22 cellular contexts compared by ENCODE assay signal in the genomic region with DNA sequence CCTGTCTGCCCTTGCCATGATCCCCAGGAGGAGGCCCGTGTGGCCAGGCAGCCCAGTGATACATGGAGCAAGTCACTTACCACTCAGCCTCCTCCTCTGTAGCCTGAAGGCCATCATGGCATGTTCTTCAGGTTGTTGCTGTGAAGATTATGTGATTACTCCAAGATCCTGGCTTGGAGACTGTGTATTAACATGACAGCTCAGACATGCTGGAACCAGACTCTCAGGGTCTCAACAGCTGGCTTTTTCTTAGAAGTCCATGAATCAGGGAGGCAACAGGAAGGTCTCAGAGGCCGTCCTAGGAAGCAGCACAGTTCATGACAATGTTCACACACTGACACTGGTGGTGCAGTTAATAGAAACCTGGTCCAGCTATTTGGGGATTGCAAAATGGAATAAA.
"Had no signal": no experiment of that assay in that cellular context is flagged by ENCODE, and none has a peak within 500 bp of the region (broad histone marks: within the 10 kb centered on the region; RNA-seq: fewer than 3 reads in every experiment).

No MANE protein-coding gene starts in this region.

- H3K36me3 ChIP-seq: gastrocnemius medialis, heart right ventricle, left ventricle myocardium inferior, lower lobe of right lung, neural progenitor cell, ovary, right atrium auricular region, sigmoid colon, thoracic aorta, transverse colon had no signal

- H3K4me1 ChIP-seq: gastrocnemius medialis, heart right ventricle, left ventricle myocardium inferior, neural progenitor cell, right atrium auricular region had no signal

- H3K27ac ChIP-seq: coronary artery, gastrocnemius medialis, heart right ventricle, left ventricle myocardium inferior, lower lobe of right lung, neural progenitor cell, ovary, right atrium auricular region, thoracic aorta, transverse colon had no signal

- H3K9ac ChIP-seq: neural progenitor cell had no signal

- FAIRE-seq: endothelial cell of umbilical vein, keratinocyte had no signal

- DNase-seq: effector CD4-positive, alpha-beta T cell; endodermal cell; gastrocnemius medialis; heart right ventricle; hypothalamus; left cardiac atrium; left ventricle myocardium inferior; lower lobe of right lung; midbrain; nucleus accumbens; ovary; sigmoid colon; stimulated activated CD4-positive, alpha-beta T cell treated with anti-CD3 and anti-CD28 coated beads, Interleukin-4, amount 100 ng/mL, for 24 hours; transverse colon had no signal

- H3K9me3 ChIP-seq: gastrocnemius medialis, heart right ventricle, left ventricle myocardium inferior, lower lobe of right lung, ovary, right atrium auricular region, sigmoid colon, thoracic aorta, transverse colon had no signal

- H3K4me3 ChIP-seq: coronary artery, gastrocnemius medialis, heart right ventricle, left ventricle myocardium inferior, lower lobe of right lung, neural progenitor cell, ovary, right atrium auricular region, sigmoid colon, thoracic aorta, transverse colon had no signal

- H2AFZ ChIP-seq: neural progenitor cell had no signal

- ATAC-seq: gastrocnemius medialis; heart right ventricle; left cardiac atrium; lower lobe of right lung; natural killer cell treated with Interleukin-12 subunit alpha and Interleukin-12 subunit beta and Interleukin-15 and Interleukin-18, amount 100 ng/mL, for 72 hours; stimulated activated memory B cell treated with anti-CD40 and anti-IgM and Interleukin-4, amounts not matched to agents 10 μg/mL and 1 μg/mL and 100 μg/mL, for 72 hours had no signal

- H3K27me3 ChIP-seq: neural progenitor cell, ovary, right atrium auricular region, sigmoid colon, transverse colon had no signal

- H3K4me2 ChIP-seq: neural progenitor cell had no signal
